10 cellular contexts compared by ENCODE assay signal in the genomic region with DNA sequence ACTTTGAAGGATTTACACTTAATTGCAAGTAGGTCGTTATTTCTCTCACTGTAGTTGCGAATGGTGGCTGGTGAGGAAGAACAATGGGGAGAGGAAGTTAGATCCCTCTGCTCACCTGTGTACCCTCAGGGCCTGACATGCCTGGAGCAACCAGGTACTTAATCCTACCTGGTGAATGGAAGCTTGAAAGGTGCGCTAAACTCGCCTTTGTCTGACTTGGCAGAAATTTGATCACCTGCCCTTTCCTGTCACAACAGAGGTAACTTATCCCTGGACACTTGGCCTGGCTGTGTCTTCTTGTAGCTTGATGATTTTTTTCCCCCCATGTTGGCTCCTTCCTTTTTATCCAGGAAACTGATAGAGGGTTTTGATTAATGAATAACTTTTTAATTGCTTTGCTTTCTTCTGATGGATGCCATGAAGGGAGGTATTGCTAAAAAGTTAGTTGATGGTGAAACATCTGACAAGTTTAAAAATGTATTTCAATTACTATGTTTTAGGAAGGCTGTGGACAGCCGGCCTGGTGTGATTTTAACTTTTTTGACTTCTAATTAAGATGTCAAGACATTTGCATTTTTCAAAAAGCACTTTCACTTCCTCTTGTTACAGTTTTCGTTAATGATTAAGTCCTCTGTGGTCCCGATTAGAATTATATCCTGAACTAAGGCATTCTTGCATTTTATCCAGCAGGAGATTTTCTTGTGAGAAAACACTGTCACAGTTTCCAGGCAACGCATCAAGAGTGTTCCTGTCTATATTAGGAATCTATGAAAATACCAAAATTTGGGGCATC. TPM values are rescaled to one million over a fixed set of nuclear protein-coding genes. Genes with fewer than 3 reads are reported as not detected.
DNase-seq lines count a peak whose midpoint lies in the region; ATAC-seq and TF ChIP-seq lines count a peak whose summit lies in the region.
"Had no signal": no experiment of that assay in that cellular context is flagged by ENCODE, and none has a peak within 500 bp of the region (broad histone marks: within the 10 kb centered on the region; RNA-seq: fewer than 3 reads in every experiment).

No MANE protein-coding gene starts in this region.

- peaks cover 12% of the 10 kb centered on the region for H3K9me3 Mint-ChIP-seq in progenitor cell of endocrine pancreas (ENCODE audit: low read depth)

- no peaks in the 10 kb centered on the region for H3K27me3 Mint-ChIP-seq in progenitor cell of endocrine pancreas

- peaks cover 17% of the 10 kb centered on the region for H3K36me3 Mint-ChIP-seq in progenitor cell of endocrine pancreas (ENCODE audit: insufficient read depth)

- TF ChIP-seq CTCF in progenitor cell of endocrine pancreas (IDR thresholded peaks at IDR 0.05; ENCODE audit: unreplicated experiment): no peak
- no peak for TF ChIP-seq CTCF in foreskin fibroblast (IDR thresholded peaks at IDR 0.05; ENCODE audit: low read depth, low read length)

- H3K4me1 Mint-ChIP-seq in progenitor cell of endocrine pancreas (ENCODE audit: low read depth): peaks cover 20% of the 10 kb centered on the region

- no peak overlapping the region for H3K4me3 ChIP-seq in foreskin fibroblast (ENCODE audit: low read depth in 1 of 2, low read length in 2 of 2)
- H3K4me3 ChIP-seq: gastroesophageal sphincter had no signal

- DNase-seq in NCI-H69 (lab: John Stamatoyannopoulos, UW): peak; percentile 81
- no peak for DNase-seq in progenitor cell of endocrine pancreas (ENCODE audit: low spot score, unreplicated experiment)
- DNase-seq in D341Med (ENCODE audit: low spot score): no peak
- no peak for DNase-seq in G401 (ENCODE audit: low spot score)
- DNase-seq in NCI-H82 treated with DMSO at 0.1 percent for 48 hours (lab: John Stamatoyannopoulos, UW; ENCODE audit: unreplicated experiment): no peak
- DNase-seq in foreskin fibroblast: no peak
- DNase-seq: activated CD4-positive, CD25-positive, alpha-beta regulatory T cell treated with anti-CD3 and anti-CD28 coated beads, Interleukin-2, amount 50 U/mL, for 72 hours had no signal

- ATAC-seq in GM19351 (IDR thresholded peaks at IDR 0.05; ENCODE audit: unreplicated experiment) (peak; percentile 84), HG03025 (IDR thresholded peaks at IDR 0.05; ENCODE audit: low FRiP score, unreplicated experiment) (peak; percentile 83)
- ATAC-seq: gastroesophageal sphincter had no signal

- H3K27ac Mint-ChIP-seq in progenitor cell of endocrine pancreas: peak overlapping the region; percentile 96

- in situ Hi-C loops in G401 (cut with HindIII; ENCODE audit: low sequenced_read_pairs): no loop called here

- H3K4me3 Mint-ChIP-seq in progenitor cell of endocrine pancreas (ENCODE audit: low read depth): peak overlapping the region; percentile 39

RNA-seq across cellular contexts. Expression of gene SGPP2, which starts 9.2 kb away (rescaled TPM):
- total RNA-seq in progenitor cell of endocrine pancreas: 14.2 and 19.8 TPM in 2 replicates
- not detected in 2 replicates for total RNA-seq in G401 (2014; rRNA removed; shearing (Covaris generic))

Comparison
In these comparisons a context has a peak if more than half of its experiments do, and no peak if none do; other contexts are left out.
1. RNA of gene SGPP2, which starts 9.2 kb away (total RNA-seq): 14.2 to 19.8 TPM in progenitor cell of endocrine pancreas; not detected in G401; every median in the first group is over 10 times any median in the second.